In genomic region chr12:65335021-65335714, GRCh38 we compare ENCODE assay signal across 9 cellular contexts. TPM values are rescaled to one million over a fixed set of nuclear protein-coding genes. Genes with fewer than 3 reads are reported as not detected.
DNase-seq lines count a peak whose midpoint lies in the region; ATAC-seq and TF ChIP-seq lines count a peak whose summit lies in the region.
"Had no signal": no experiment of that assay in that cellular context is flagged by ENCODE, and none has a peak within 500 bp of the region (broad histone marks: within the 10 kb centered on the region; RNA-seq: fewer than 3 reads in every experiment).

No MANE protein-coding gene starts in this region.

- H3K4me3 ChIP-seq in GM23338 (no peak overlapping the region), right cardiac atrium (ENCODE audit: low read length) (no peak overlapping the region), skeletal muscle satellite cell (ENCODE audit: low read length) (peak overlapping the region; percentile 17)

- H3K27me3 Mint-ChIP-seq in GM23338 (ENCODE audit: insufficient read depth, low read depth, poor library complexity) (no peaks in the 10 kb centered on the region), WTC11 (ENCODE audit: low read depth) (no peaks in the 10 kb centered on the region)

- H3K27ac ChIP-seq in GM23338 (ENCODE audit: low read depth) (no peak overlapping the region), right cardiac atrium (ENCODE audit: low read length) (peak overlapping the region; percentile 2)

- DNase-seq in GM23338 (ENCODE audit: low spot score): no peak
- DNase-seq in WTC11 (ENCODE audit: low spot score): no peak
- peak; percentile 33 to 67 (median 57) for DNase-seq in right cardiac atrium
- DNase-seq: hypothalamus had no signal

- peaks cover 9% of the 10 kb centered on the region; the same call in 1 of the 2 replicates for H3K4me1 ChIP-seq in GM23338 (ENCODE audit: insufficient read depth)
- no peaks in the 10 kb centered on the region for H3K4me1 ChIP-seq in right cardiac atrium (ENCODE audit: control insufficient read depth, insufficient read depth, low read length)
- H3K4me1 ChIP-seq in skeletal muscle satellite cell (ENCODE audit: control insufficient read depth, insufficient read depth, low read length): peaks cover 22% of the 10 kb centered on the region

- ATAC-seq in GM23338: no peak
- no peak for ATAC-seq in WTC11
- ATAC-seq in right cardiac atrium: peak; percentile 89 to 90
- no peak for ATAC-seq in GM21825 (IDR thresholded peaks at IDR 0.05; ENCODE audit: unreplicated experiment)
- ATAC-seq in GM18519 (IDR thresholded peaks at IDR 0.05; ENCODE audit: low FRiP score, unreplicated experiment): no peak
- ATAC-seq in HG03135 (IDR thresholded peaks at IDR 0.05; ENCODE audit: unreplicated experiment): no peak
- no peak for ATAC-seq in GM19455 (IDR thresholded peaks at IDR 0.05; ENCODE audit: unreplicated experiment)

- H3K4me1 Mint-ChIP-seq in GM23338: peaks cover 8% of the 10 kb centered on the region; the same call in 2 of the 3 replicates
- H3K4me1 Mint-ChIP-seq in WTC11: peaks cover 6% of the 10 kb centered on the region; the same call in 1 of the 2 replicates

- no peaks in the 10 kb centered on the region for H3K36me3 ChIP-seq in GM23338 (ENCODE audit: insufficient read depth)
- H3K36me3 ChIP-seq in skeletal muscle satellite cell (ENCODE audit: insufficient read depth, low read length): no peaks in the 10 kb centered on the region

- no peaks in the 10 kb centered on the region for H4K20me1 ChIP-seq in GM23338 (replicated peaks; ENCODE audit: insufficient read depth)

- CTCF ChIA-PET in WTC11 (lab: Charles Lee): interaction anchor here (1.1 kb wide), 1 partner anchor 222 kb away, joined by 3 read pairs; no protein-coding TSS in a partner anchor

- no peak overlapping the region for H3K4me3 Mint-ChIP-seq in GM23338
- no peak overlapping the region for H3K4me3 Mint-ChIP-seq in WTC11

- H3F3A ChIP-seq in GM23338 (replicated peaks; ENCODE audit: low read depth): no peaks in the 10 kb centered on the region

- H3K27me3 ChIP-seq in GM23338 (ENCODE audit: insufficient read depth) (no peaks in the 10 kb centered on the region), right cardiac atrium (ENCODE audit: control insufficient read depth, insufficient read depth) (no peaks in the 10 kb centered on the region), skeletal muscle satellite cell (ENCODE audit: control insufficient read depth, insufficient read depth, low read length) (no peaks in the 10 kb centered on the region)

- intact Hi-C loops in right cardiac atrium (cut with DNase I): no loop called here

- no peak overlapping the region; the same call in 1 of the 2 replicates for H3K4me2 ChIP-seq in GM23338
- peak overlapping the region; percentile 71 for H3K4me2 ChIP-seq in skeletal muscle satellite cell (ENCODE audit: low read length)

- WGBS in right cardiac atrium: 58% methylated on average over 5 of the region's 5 CpGs

- no peaks in the 10 kb centered on the region for H3K9me2 ChIP-seq in GM23338 (ENCODE audit: insufficient read depth)

- H3K9me3 Mint-ChIP-seq in GM23338 (no peaks in the 10 kb centered on the region), WTC11 (no peaks in the 10 kb centered on the region)

- H3K9ac ChIP-seq in skeletal muscle satellite cell (ENCODE audit: low read depth, low read length): peak overlapping the region; percentile 65

- no peaks in the 10 kb centered on the region for H3K36me3 Mint-ChIP-seq in GM23338 (ENCODE audit: low read depth)
- H3K36me3 Mint-ChIP-seq in WTC11: no peaks in the 10 kb centered on the region

- H2AFZ ChIP-seq in GM23338: peak overlapping the region; percentile 72

- H3K27ac Mint-ChIP-seq in GM23338 (0 out of 2 replicates have a peak overlapping the region, but pooled peaks have one; percentile 24), WTC11 (no peak overlapping the region)

- POLR2A ChIA-PET in WTC11 (lab: Charles Lee): no interaction called here

- no peak for TF ChIP-seq CTCF in GM23338 (conservative IDR thresholded peaks at IDR 0.05; ENCODE audit: low read depth in 2 of 2)
- TF ChIP-seq CTCF in WTC11 (IDR thresholded peaks at IDR 0.05): no peak

- H3K9me3 ChIP-seq in right cardiac atrium (ENCODE audit: control insufficient read depth, low read length) (no peaks in the 10 kb centered on the region), skeletal muscle satellite cell (replicated peaks; ENCODE audit: low read length) (no peaks in the 10 kb centered on the region)

- H3K79me2 ChIP-seq in GM23338 (replicated peaks; ENCODE audit: insufficient read depth): no peaks in the 10 kb centered on the region

TF ChIP-seq in GM23338, 12 proteins besides CTCF, POLR2A, EP300 and RAD21 (continues in another document):
- TF ChIP-seq ZNF114 (CRISPR knock-in tag; IDR thresholded peaks at IDR 0.05) (no peak), ETS1 (IDR thresholded peaks at IDR 0.05) (no peak), NANOG (IDR thresholded peaks at IDR 0.05; ENCODE audit: borderline replicate concordance) (no peak), STAT1 (IDR thresholded peaks at IDR 0.05; ENCODE audit: unreplicated experiment) (no peak), CREB1 (CRISPR knock-in tag; IDR thresholded peaks at IDR 0.05; ENCODE audit: low read depth) (no peak), JUNB (IDR thresholded peaks at IDR 0.05; ENCODE audit: unreplicated experiment) (no peak), POLR2AphosphoS5 (IDR thresholded peaks at IDR 0.05; ENCODE audit: low read depth) (no peak), EZH2phosphoT487 (IDR thresholded peaks at IDR 0.05; ENCODE audit: unreplicated experiment) (no peak), ZNF331 (CRISPR knock-in tag; IDR thresholded peaks at IDR 0.05; ENCODE audit: low read depth) (no peak)

TF ChIP-seq in WTC11, 78 proteins besides CTCF, POLR2A, EP300 and RAD21 (continues in another document):
- TF ChIP-seq GABPB1 (CRISPR knock-in tag; IDR thresholded peaks at IDR 0.05) (peak; percentile 79), USF1 (CRISPR knock-in tag; IDR thresholded peaks at IDR 0.05) (no peak), AR (CRISPR knock-in tag; IDR thresholded peaks at IDR 0.05) (no peak), GRHL2 (CRISPR knock-in tag; IDR thresholded peaks at IDR 0.05; ENCODE audit: insufficient replicate concordance, severe bottlenecking) (no peak), PRDM15 (CRISPR knock-in tag; IDR thresholded peaks at IDR 0.05) (no peak)

RNA-seq across cellular contexts. Expression of gene MSRB3, which starts 56.7 kb away (rescaled TPM):
- 1.1 and 1.7 TPM in 2 replicates for total RNA-seq in GM23338 (2014; rRNA removed; shearing (Covaris generic))
- polyA plus RNA-seq in GM23338 (2016; fragmentation: Nextera tagmentation; extraction: Ambion mirVana) (0.95 and 1.0 TPM in 2 replicates), right cardiac atrium (59.7 TPM)
- total RNA-seq in WTC11 (2021) (0.80 to 1.8 TPM (median 0.85 TPM) in 3 replicates), right cardiac atrium (100 to 1,000 TPM; 125 to 210 (median 131) TPM)
- 18.8 and 21.4 TPM in 2 replicates for total RNA-seq in skeletal muscle satellite cell (2012; rRNA removed)

Comparison
In these comparisons a context has a peak if more than half of its experiments do, and no peak if none do; other contexts are left out.
1. ATAC-seq: peak in right cardiac atrium (2 of 2); none in GM23338 (single experiment), WTC11 (single experiment), GM21825 (single experiment), GM18519 (single experiment), HG03135 (single experiment) and GM19455 (single experiment).
2. DNase-seq: peak in right cardiac atrium (3 of 3); none in GM23338 (single experiment) and WTC11 (single experiment).
3. RNA of gene MSRB3, which starts 56.7 kb away (total RNA-seq): 125 to 210 TPM in right cardiac atrium; 0.80 to 1.8 TPM in WTC11 and 1.1 to 1.7 TPM in GM23338; every median in the first group is over 10 times any median in the second.